14 cellular contexts compared by ENCODE assay signal in the genomic region with DNA sequence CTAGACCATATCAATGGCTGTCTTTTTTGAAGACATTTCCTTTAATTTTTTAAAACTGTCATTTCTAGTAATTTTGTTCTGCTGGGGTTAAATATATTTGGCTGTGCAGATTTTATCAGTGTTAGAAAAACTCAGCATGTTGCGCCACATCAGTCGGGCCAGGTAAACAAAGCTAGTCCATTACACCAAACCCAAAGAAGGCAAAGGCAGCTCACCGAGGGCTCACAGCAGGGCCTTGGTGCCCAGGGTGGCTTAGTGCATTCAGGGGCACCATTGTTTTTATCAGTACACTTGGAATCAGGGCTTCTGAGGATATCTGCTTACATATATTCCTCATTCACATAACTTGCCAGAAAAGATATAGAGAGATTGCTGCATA.
"Had no signal": no experiment of that assay in that cellular context is flagged by ENCODE, and none has a peak within 500 bp of the region (broad histone marks: within the 10 kb centered on the region; RNA-seq: fewer than 3 reads in every experiment).

No MANE protein-coding gene starts in this region.

- H3K27ac ChIP-seq: lower lobe of right lung, tibial artery, vagina, WERI-Rb-1 had no signal

- H3K4me1 ChIP-seq: lower lobe of right lung, tibial artery, vagina had no signal

- H3K27ac Mint-ChIP-seq: activated CD4-positive, alpha-beta T cell treated with anti-CD3 and anti-CD28 coated beads for 36 hours had no signal

- H3K9me3 ChIP-seq: lower lobe of right lung, tibial artery, vagina had no signal

- DNase-seq: activated CD4-positive, alpha-beta T cell treated with anti-CD3 and anti-CD28 coated beads for 36 hours; activated naive CD4-positive, alpha-beta T cell treated with anti-CD3 and anti-CD28 coated beads, Interleukin-2, amount 50 U/mL, for 16 hours; amniotic stem cell; cerebellar nuclear complex; dermis blood vessel endothelial cell; kidney glomerular epithelial cell; lower lobe of right lung; midbrain; naive B cell; T-cell; tibial artery; WERI-Rb-1 had no signal

- H3K4me3 Mint-ChIP-seq: activated CD4-positive, alpha-beta T cell treated with anti-CD3 and anti-CD28 coated beads for 36 hours; brain; naive B cell; T-cell had no signal

- H3K4me3 ChIP-seq: lower lobe of right lung, tibial artery, vagina had no signal

- H3K27me3 ChIP-seq: tibial artery, vagina had no signal

- H3K27me3 Mint-ChIP-seq: activated CD4-positive, alpha-beta T cell treated with anti-CD3 and anti-CD28 coated beads for 36 hours; brain; naive B cell; T-cell had no signal

- ATAC-seq: activated CD4-positive, alpha-beta T cell treated with anti-CD3 and anti-CD28 coated beads for 36 hours; lower lobe of right lung; T-cell had no signal

- H3K36me3 ChIP-seq: lower lobe of right lung, tibial artery, vagina, WERI-Rb-1 had no signal
